ENCODE assay signal across 12 cellular contexts in genomic region chr3:169509359-169509758, GRCh38.
DNase-seq lines count a peak whose midpoint lies in the region; ATAC-seq and TF ChIP-seq lines count a peak whose summit lies in the region.
"Had no signal": no experiment of that assay in that cellular context is flagged by ENCODE, and none has a peak within 500 bp of the region (broad histone marks: within the 10 kb centered on the region; RNA-seq: fewer than 3 reads in every experiment).

No MANE protein-coding gene starts in this region.

- CTCF ChIA-PET in WTC11 (lab: Charles Lee): no interaction called here

- POLR2A ChIA-PET in WTC11 (lab: Charles Lee): no interaction called here

- DNase-seq in WTC11 (ENCODE audit: low spot score) (no peak), SIG-M5 (lab: John Stamatoyannopoulos, UW) (no peak), NK-92 (lab: John Stamatoyannopoulos, UW; ENCODE audit: unreplicated experiment) (no peak), glutamatergic neuron (no peak), substantia nigra (lab: John Stamatoyannopoulos, UW) (no peak)
- DNase-seq: activated T-cell treated with anti-CD3 and anti-CD28 coated beads, Interleukin-2, amount 50 U/mL, for 4 hours; heart left ventricle; NCI-H2171; upper lobe of left lung had no signal

- no peaks in the 10 kb centered on the region for H3K27me3 Mint-ChIP-seq in WTC11 (ENCODE audit: low read depth)
- no peaks in the 10 kb centered on the region for H3K27me3 Mint-ChIP-seq in glutamatergic neuron (ENCODE audit: unreplicated experiment)

- TF ChIP-seq CTCF in WTC11 (IDR thresholded peaks at IDR 0.05): no peak
- TF ChIP-seq CTCF in glutamatergic neuron (IDR thresholded peaks at IDR 0.05; ENCODE audit: partially characterized antibody, unreplicated experiment): no peak

- no peak overlapping the region for H3K27ac ChIP-seq in substantia nigra (ENCODE audit: low read depth, low read length, poor library complexity, severe bottlenecking)

- ATAC-seq in GM18502 (IDR thresholded peaks at IDR 0.05; ENCODE audit: poor library complexity, unreplicated experiment) (peak; percentile 94), GM19467 (IDR thresholded peaks at IDR 0.05; ENCODE audit: unreplicated experiment) (peak; percentile 95), HG03025 (IDR thresholded peaks at IDR 0.05; ENCODE audit: low FRiP score, unreplicated experiment) (peak; percentile 91), WTC11 (no peak)

- no peak overlapping the region for H3K4me3 Mint-ChIP-seq in WTC11
- H3K4me3 Mint-ChIP-seq in glutamatergic neuron (ENCODE audit: unreplicated experiment): no peak overlapping the region
- H3K4me3 Mint-ChIP-seq: activated T-cell treated with anti-CD3 and anti-CD28 coated beads, Interleukin-2, amount 50 U/mL, for 4 hours had no signal

- H3K4me1 Mint-ChIP-seq in WTC11 (peaks cover 22% of the 10 kb centered on the region), glutamatergic neuron (ENCODE audit: low read depth, unreplicated experiment) (peaks cover 9% of the 10 kb centered on the region)

- H3K36me3 Mint-ChIP-seq in WTC11 (no peaks in the 10 kb centered on the region), glutamatergic neuron (ENCODE audit: unreplicated experiment) (no peaks in the 10 kb centered on the region)

- peak overlapping the region; percentile 14; the same call in 1 of the 2 replicates for H3K27ac Mint-ChIP-seq in WTC11
- H3K27ac Mint-ChIP-seq in glutamatergic neuron (ENCODE audit: unreplicated experiment): no peak overlapping the region

- H3K9me3 Mint-ChIP-seq in WTC11 (no peaks in the 10 kb centered on the region), glutamatergic neuron (ENCODE audit: unreplicated experiment) (no peaks in the 10 kb centered on the region)
- H3K9me3 Mint-ChIP-seq: activated T-cell treated with anti-CD3 and anti-CD28 coated beads, Interleukin-2, amount 50 U/mL, for 4 hours had no signal

TF ChIP-seq in WTC11, 78 proteins besides CTCF, POLR2A, EP300 and RAD21:
- TF ChIP-seq, protein P1, sequence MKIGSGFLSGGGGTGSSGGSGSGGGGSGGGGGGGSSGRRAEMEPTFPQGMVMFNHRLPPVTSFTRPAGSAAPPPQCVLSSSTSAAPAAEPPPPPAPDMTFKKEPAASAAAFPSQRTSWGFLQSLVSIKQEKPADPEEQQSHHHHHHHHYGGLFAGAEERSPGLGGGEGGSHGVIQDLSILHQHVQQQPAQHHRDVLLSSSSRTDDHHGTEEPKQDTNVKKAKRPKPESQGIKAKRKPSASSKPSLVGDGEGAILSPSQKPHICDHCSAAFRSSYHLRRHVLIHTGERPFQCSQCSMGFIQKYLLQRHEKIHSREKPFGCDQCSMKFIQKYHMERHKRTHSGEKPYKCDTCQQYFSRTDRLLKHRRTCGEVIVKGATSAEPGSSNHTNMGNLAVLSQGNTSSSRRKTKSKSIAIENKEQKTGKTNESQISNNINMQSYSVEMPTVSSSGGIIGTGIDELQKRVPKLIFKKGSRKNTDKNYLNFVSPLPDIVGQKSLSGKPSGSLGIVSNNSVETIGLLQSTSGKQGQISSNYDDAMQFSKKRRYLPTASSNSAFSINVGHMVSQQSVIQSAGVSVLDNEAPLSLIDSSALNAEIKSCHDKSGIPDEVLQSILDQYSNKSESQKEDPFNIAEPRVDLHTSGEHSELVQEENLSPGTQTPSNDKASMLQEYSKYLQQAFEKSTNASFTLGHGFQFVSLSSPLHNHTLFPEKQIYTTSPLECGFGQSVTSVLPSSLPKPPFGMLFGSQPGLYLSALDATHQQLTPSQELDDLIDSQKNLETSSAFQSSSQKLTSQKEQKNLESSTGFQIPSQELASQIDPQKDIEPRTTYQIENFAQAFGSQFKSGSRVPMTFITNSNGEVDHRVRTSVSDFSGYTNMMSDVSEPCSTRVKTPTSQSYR (CRISPR knock-in tag; IDR thresholded peaks at IDR 0.05): no peak
- TF ChIP-seq, protein P2, sequence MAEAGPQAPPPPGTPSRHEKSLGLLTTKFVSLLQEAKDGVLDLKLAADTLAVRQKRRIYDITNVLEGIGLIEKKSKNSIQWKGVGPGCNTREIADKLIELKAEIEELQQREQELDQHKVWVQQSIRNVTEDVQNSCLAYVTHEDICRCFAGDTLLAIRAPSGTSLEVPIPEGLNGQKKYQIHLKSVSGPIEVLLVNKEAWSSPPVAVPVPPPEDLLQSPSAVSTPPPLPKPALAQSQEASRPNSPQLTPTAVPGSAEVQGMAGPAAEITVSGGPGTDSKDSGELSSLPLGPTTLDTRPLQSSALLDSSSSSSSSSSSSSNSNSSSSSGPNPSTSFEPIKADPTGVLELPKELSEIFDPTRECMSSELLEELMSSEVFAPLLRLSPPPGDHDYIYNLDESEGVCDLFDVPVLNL (CRISPR knock-in tag; IDR thresholded peaks at IDR 0.05; ENCODE audit: borderline replicate concordance, low read depth): no peak
- TF ChIP-seq EMX1 (CRISPR knock-in tag; IDR thresholded peaks at IDR 0.05) (no peak), ZNF138 (CRISPR knock-in tag; conservative IDR thresholded peaks at IDR 0.05) (no peak)
